1 cellular context compared by ENCODE assay signal in the genomic region with DNA sequence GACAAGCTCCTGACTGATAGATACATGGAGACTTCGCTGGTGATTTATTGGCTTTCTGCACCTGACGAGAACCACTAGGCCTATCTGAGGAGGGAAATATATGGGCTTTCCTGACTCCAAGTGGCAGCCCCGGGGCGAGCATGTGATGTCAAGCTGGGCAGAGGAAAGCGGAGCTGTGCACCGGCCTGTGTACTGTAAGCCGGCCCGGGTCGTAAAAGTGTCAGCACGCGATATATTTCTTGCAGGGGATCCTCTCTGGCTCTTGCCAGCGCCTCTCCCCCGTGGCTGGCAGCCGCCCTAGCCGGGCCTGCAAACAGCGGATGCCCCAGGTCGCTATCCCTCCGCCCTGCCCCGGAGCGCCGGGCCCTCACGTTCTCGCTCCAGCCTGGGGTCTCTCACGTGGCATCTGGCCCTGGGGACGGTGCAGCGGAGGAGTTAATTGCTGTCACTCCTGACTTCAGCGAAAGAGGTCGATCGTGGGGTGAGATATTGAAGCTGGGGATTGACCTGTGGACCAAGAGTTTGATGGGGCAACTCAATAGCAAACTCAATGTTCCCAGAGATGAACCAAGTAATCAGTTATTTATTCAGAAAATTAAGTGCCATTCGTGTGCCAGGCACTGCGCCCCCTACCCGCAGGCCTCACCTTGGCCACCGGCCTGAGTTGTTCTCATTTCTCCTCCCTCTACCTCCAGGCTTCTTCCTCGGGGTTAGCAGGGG.
TF ChIP-seq lines count a peak whose summit lies in the region.

No MANE protein-coding gene starts in this region.

TF ChIP-seq in HEK293, 187 proteins besides CTCF, POLR2A, EP300 and RAD21 (continued from another document and continues in another):
- 0 out of 2 replicates have a peak, but pooled peaks have one; percentile 9 for TF ChIP-seq ZNF518A (tag by site-specific recombination; conservative IDR thresholded peaks at IDR 0.05; ENCODE audit: low read depth)
- no peak for TF ChIP-seq YY2 (tag by site-specific recombination; IDR thresholded peaks at IDR 0.05)
- TF ChIP-seq, protein P1, sequence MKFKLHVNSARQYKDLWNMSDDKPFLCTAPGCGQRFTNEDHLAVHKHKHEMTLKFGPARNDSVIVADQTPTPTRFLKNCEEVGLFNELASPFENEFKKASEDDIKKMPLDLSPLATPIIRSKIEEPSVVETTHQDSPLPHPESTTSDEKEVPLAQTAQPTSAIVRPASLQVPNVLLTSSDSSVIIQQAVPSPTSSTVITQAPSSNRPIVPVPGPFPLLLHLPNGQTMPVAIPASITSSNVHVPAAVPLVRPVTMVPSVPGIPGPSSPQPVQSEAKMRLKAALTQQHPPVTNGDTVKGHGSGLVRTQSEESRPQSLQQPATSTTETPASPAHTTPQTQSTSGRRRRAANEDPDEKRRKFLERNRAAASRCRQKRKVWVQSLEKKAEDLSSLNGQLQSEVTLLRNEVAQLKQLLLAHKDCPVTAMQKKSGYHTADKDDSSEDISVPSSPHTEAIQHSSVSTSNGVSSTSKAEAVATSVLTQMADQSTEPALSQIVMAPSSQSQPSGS (tag by site-specific recombination; IDR thresholded peaks at IDR 0.05; ENCODE audit: low read depth): peak; percentile 59
- peak; percentile 79 for TF ChIP-seq ZBTB17 (tag by site-specific recombination; IDR thresholded peaks at IDR 0.05)
- TF ChIP-seq SALL2 (tag by site-specific recombination; IDR thresholded peaks at IDR 0.05; ENCODE audit: borderline replicate concordance): no peak
- TF ChIP-seq ZNF324 (tag by site-specific recombination; IDR thresholded peaks at IDR 0.05): no peak; the same call in 1 of the 2 replicates
- no peak for TF ChIP-seq ZNF791 (tag by site-specific recombination; IDR thresholded peaks at IDR 0.05)
- TF ChIP-seq ZNF785 (tag by site-specific recombination; IDR thresholded peaks at IDR 0.05): no peak
- no peak for TF ChIP-seq ZNF169 (tag by site-specific recombination; IDR thresholded peaks at IDR 0.05)
- no peak for TF ChIP-seq ZNF211 (tag by site-specific recombination; IDR thresholded peaks at IDR 0.05; ENCODE audit: low read depth)
- peak; percentile 98 for TF ChIP-seq ZNF843 (tag by site-specific recombination; IDR thresholded peaks at IDR 0.05)
- TF ChIP-seq ZNF768 (tag by site-specific recombination; IDR thresholded peaks at IDR 0.05): no peak
- 0 out of 2 replicates have a peak, but pooled peaks have one; percentile 10 for TF ChIP-seq ZNF449 (tag by site-specific recombination; IDR thresholded peaks at IDR 0.05)
- TF ChIP-seq ZNF174 (tag by site-specific recombination; IDR thresholded peaks at IDR 0.05): no peak
- TF ChIP-seq ZNF624 (tag by site-specific recombination; IDR thresholded peaks at IDR 0.05): no peak
- TF ChIP-seq PRDM1 (tag by site-specific recombination; IDR thresholded peaks at IDR 0.05): no peak
- no peak for TF ChIP-seq ZNF433 (tag by site-specific recombination; IDR thresholded peaks at IDR 0.05; ENCODE audit: low read depth)
- TF ChIP-seq ZNF140 (tag by site-specific recombination; IDR thresholded peaks at IDR 0.05): no peak
- no peak for TF ChIP-seq ZNF670 (tag by site-specific recombination; IDR thresholded peaks at IDR 0.05; ENCODE audit: low read depth)
- TF ChIP-seq, protein P2, sequence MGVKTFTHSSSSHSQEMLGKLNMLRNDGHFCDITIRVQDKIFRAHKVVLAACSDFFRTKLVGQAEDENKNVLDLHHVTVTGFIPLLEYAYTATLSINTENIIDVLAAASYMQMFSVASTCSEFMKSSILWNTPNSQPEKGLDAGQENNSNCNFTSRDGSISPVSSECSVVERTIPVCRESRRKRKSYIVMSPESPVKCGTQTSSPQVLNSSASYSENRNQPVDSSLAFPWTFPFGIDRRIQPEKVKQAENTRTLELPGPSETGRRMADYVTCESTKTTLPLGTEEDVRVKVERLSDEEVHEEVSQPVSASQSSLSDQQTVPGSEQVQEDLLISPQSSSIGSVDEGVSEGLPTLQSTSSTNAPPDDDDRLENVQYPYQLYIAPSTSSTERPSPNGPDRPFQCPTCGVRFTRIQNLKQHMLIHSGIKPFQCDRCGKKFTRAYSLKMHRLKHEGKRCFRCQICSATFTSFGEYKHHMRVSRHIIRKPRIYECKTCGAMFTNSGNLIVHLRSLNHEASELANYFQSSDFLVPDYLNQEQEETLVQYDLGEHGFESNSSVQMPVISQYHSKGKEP (tag by site-specific recombination; IDR thresholded peaks at IDR 0.05): peak; percentile 63; the same call in 1 of the 2 replicates
- no peak for TF ChIP-seq ZNF350 (tag by site-specific recombination; IDR thresholded peaks at IDR 0.05)
- no peak for TF ChIP-seq OVOL3 (tag by site-specific recombination; IDR thresholded peaks at IDR 0.05)
- no peak for TF ChIP-seq ZNF292 (tag by site-specific recombination; IDR thresholded peaks at IDR 0.05; ENCODE audit: borderline replicate concordance, low read depth)
- no peak for TF ChIP-seq ZSCAN16 (tag by site-specific recombination; IDR thresholded peaks at IDR 0.05)
- no peak for TF ChIP-seq BCL11A (tag by site-specific recombination; IDR thresholded peaks at IDR 0.05; ENCODE audit: low read depth)
- TF ChIP-seq ZBTB21 (tag by site-specific recombination; IDR thresholded peaks at IDR 0.05): 0 out of 2 replicates have a peak, but pooled peaks have one; percentile 39
- TF ChIP-seq, protein P3, sequence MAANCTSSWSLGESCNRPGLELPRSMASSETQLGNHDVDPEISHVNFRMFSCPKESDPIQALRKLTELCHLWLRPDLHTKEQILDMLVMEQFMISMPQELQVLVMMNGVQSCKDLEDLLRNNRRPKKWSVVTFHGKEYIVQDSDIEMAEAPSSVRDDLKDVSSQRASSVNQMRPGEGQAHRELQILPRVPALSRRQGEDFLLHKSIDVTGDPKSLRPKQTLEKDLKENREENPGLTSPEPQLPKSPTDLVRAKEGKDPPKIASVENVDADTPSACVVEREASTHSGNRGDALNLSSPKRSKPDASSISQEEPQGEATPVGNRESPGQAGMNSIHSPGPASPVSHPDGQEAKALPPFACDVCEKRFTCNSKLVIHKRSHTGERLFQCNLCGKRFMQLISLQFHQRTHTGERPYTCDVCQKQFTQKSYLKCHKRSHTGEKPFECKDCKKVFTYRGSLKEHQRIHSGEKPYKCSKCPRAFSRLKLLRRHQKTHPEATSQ (tag by site-specific recombination; IDR thresholded peaks at IDR 0.05): no peak
- TF ChIP-seq ZNF660 (tag by site-specific recombination; IDR thresholded peaks at IDR 0.05): peak; percentile 53; the same call in 1 of the 2 replicates
- no peak for TF ChIP-seq ZNF777 (tag by site-specific recombination; IDR thresholded peaks at IDR 0.05; ENCODE audit: borderline replicate concordance)
- TF ChIP-seq ZNF133 (tag by site-specific recombination; IDR thresholded peaks at IDR 0.05): no peak
- TF ChIP-seq ZNF560 (tag by site-specific recombination; IDR thresholded peaks at IDR 0.05; ENCODE audit: borderline replicate concordance): no peak
- TF ChIP-seq ZNF223 (tag by site-specific recombination; IDR thresholded peaks at IDR 0.05): no peak
- no peak for TF ChIP-seq ZFP37 (tag by site-specific recombination; IDR thresholded peaks at IDR 0.05)
- peak; percentile 79; the same call in 1 of the 2 replicates for TF ChIP-seq HIC1 (tag by site-specific recombination; IDR thresholded peaks at IDR 0.05)
- TF ChIP-seq ZNF114 (tag by site-specific recombination; IDR thresholded peaks at IDR 0.05): no peak
- TF ChIP-seq, protein P4, sequence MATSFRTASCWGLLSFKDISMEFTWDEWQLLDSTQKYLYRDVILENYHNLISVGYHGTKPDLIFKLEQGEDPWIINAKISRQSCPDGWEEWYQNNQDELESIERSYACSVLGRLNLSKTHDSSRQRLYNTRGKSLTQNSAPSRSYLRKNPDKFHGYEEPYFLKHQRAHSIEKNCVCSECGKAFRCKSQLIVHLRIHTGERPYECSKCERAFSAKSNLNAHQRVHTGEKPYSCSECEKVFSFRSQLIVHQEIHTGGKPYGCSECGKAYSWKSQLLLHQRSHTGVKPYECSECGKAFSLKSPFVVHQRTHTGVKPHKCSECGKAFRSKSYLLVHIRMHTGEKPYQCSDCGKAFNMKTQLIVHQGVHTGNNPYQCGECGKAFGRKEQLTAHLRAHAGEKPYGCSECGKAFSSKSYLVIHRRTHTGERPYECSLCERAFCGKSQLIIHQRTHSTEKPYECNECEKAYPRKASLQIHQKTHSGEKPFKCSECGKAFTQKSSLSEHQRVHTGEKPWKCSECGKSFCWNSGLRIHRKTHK (tag by site-specific recombination; IDR thresholded peaks at IDR 0.05): no peak
- TF ChIP-seq TRIM28 (IDR thresholded peaks at IDR 0.05; ENCODE audit: borderline replicate concordance, low read length): 0 out of 2 replicates have a peak, but pooled peaks have one; percentile 6
- TF ChIP-seq ZNF155 (tag by site-specific recombination; IDR thresholded peaks at IDR 0.05): no peak
- no peak for TF ChIP-seq ZNF16 (tag by site-specific recombination; IDR thresholded peaks at IDR 0.05; ENCODE audit: low read depth)
- TF ChIP-seq, protein P5, sequence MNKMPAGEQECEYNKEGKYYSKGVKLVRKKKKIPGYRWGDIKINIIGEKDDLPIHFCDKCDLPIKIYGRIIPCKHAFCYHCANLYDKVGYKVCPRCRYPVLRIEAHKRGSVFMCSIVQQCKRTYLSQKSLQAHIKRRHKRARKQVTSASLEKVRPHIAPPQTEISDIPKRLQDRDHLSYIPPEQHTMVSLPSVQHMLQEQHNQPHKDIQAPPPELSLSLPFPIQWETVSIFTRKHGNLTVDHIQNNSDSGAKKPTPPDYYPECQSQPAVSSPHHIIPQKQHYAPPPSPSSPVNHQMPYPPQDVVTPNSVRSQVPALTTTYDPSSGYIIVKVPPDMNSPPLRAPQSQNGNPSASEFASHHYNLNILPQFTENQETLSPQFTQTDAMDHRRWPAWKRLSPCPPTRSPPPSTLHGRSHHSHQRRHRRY (tag by site-specific recombination; IDR thresholded peaks at IDR 0.05): no peak
- peak; percentile 79 for TF ChIP-seq ZNF629 (tag by site-specific recombination; IDR thresholded peaks at IDR 0.05)
- 0 out of 2 replicates have a peak, but pooled peaks have one; percentile 7 for TF ChIP-seq ZNF623 (tag by site-specific recombination; IDR thresholded peaks at IDR 0.05)
- TF ChIP-seq FEZF1 (tag by site-specific recombination; IDR thresholded peaks at IDR 0.05): peak; percentile 97
- no peak for TF ChIP-seq ZNF146 (tag by site-specific recombination; IDR thresholded peaks at IDR 0.05)
- TF ChIP-seq ZNF701 (tag by site-specific recombination; IDR thresholded peaks at IDR 0.05): no peak
- TF ChIP-seq KLF8 (tag by site-specific recombination; IDR thresholded peaks at IDR 0.05): no peak
- no peak for TF ChIP-seq ZNF555 (tag by site-specific recombination; conservative IDR thresholded peaks at IDR 0.05)
- no peak for TF ChIP-seq ZNF157 (tag by site-specific recombination; IDR thresholded peaks at IDR 0.05)
